Comparison of ENCODE assay signal across 6 cellular contexts in genomic region chr19:10336725-10337124, GRCh38. TPM values are rescaled to one million over a fixed set of nuclear protein-coding genes. Genes with fewer than 3 reads are reported as not detected.
DNase-seq lines count a peak whose midpoint lies in the region; ATAC-seq and TF ChIP-seq lines count a peak whose summit lies in the region.
"Not testable (repeated sequence)": the region's sequence is repeated elsewhere in the genome, so short reads cannot be mapped to it uniquely, and the experiment has no call there.

No MANE protein-coding gene starts in this region.

- not testable (repeated sequence) for H3K27me3 ChIP-seq in CD4-positive, alpha-beta T cell (ENCODE audit: control insufficient read depth, insufficient read depth, low read length); WERI-Rb-1 (ENCODE audit: insufficient read depth, low read depth, severe bottlenecking)

- H3K4me3 Mint-ChIP-seq in CD4-positive, alpha-beta T cell = peak overlapping the region; percentile 20
- H3K4me3 Mint-ChIP-seq in activated T-cell treated with anti-CD3 and anti-CD28 coated beads, Interleukin-2, amount 50 U/mL, for 72 hours = peak overlapping the region in 1 of 2 donors; percentile 22
- H3K4me3 Mint-ChIP-seq in activated naive CD4-positive, alpha-beta T cell treated with anti-CD3 and anti-CD28 coated beads for 36 hours = not testable (repeated sequence)
- H3K4me3 Mint-ChIP-seq in natural killer cell = peak overlapping the region; percentile 52

- H3K4me3 ChIP-seq in HEK293 (ENCODE audit: low read depth, low read length); WERI-Rb-1 (ENCODE audit: low read depth, low read length): not testable (repeated sequence)

- not testable (repeated sequence) for H3K36me3 ChIP-seq in HEK293 (ENCODE audit: control insufficient read depth in 2 of 2, insufficient read depth in 1 of 2, low read length in 2 of 2)
- H3K36me3 ChIP-seq in WERI-Rb-1 = peaks cover 20% of the 10 kb centered on the region

- CTCF ChIA-PET in CD4-positive, alpha-beta T cell (lab: Charles Lee); HEK293 (lab: Yijun Ruan, JAX): not testable (repeated sequence)
- CTCF ChIA-PET in activated naive CD4-positive, alpha-beta T cell treated with anti-CD3 and anti-CD28 coated beads for 36 hours (lab: Charles Lee) = interaction anchor here (0.6 kb wide), 1 partner anchor 1172 kb away, joined by 3 read pairs; no protein-coding TSS in a partner anchor

- DNase-seq in CD4-positive, alpha-beta T cell; activated T-cell treated with anti-CD3 and anti-CD28 coated beads, Interleukin-2, amount 50 U/mL, for 72 hours; activated naive CD4-positive, alpha-beta T cell treated with anti-CD3 and anti-CD28 coated beads for 36 hours; natural killer cell: not testable (repeated sequence)
- DNase-seq in WERI-Rb-1 = peak; percentile 74

- H3K27ac Mint-ChIP-seq in CD4-positive, alpha-beta T cell; natural killer cell: not testable (repeated sequence)
- peak overlapping the region; percentile 12 for H3K27ac Mint-ChIP-seq in activated T-cell treated with anti-CD3 and anti-CD28 coated beads, Interleukin-2, amount 50 U/mL, for 72 hours
- H3K27ac Mint-ChIP-seq in activated naive CD4-positive, alpha-beta T cell treated with anti-CD3 and anti-CD28 coated beads for 36 hours = peak overlapping the region; percentile 59

- H3K4me1 Mint-ChIP-seq in CD4-positive, alpha-beta T cell (ENCODE audit: low read depth) = peaks cover 43% of the 10 kb centered on the region
- peaks cover 69% of the 10 kb centered on the region for H3K4me1 Mint-ChIP-seq in activated T-cell treated with anti-CD3 and anti-CD28 coated beads, Interleukin-2, amount 50 U/mL, for 72 hours (ENCODE audit: low read depth)
- H3K4me1 Mint-ChIP-seq in activated naive CD4-positive, alpha-beta T cell treated with anti-CD3 and anti-CD28 coated beads for 36 hours (ENCODE audit: low read depth) = peaks cover 55% of the 10 kb centered on the region
- peaks cover 15 to 45% of the 10 kb centered on the region in 2 donors for H3K4me1 Mint-ChIP-seq in natural killer cell

- not testable (repeated sequence) for H3K4me1 ChIP-seq in HEK293 (ENCODE audit: control insufficient read depth, insufficient read depth, low read length)

- H3K36me3 Mint-ChIP-seq in CD4-positive, alpha-beta T cell (ENCODE audit: low read depth) = peaks cover 27% of the 10 kb centered on the region
- not testable (repeated sequence) for H3K36me3 Mint-ChIP-seq in activated T-cell treated with anti-CD3 and anti-CD28 coated beads, Interleukin-2, amount 50 U/mL, for 72 hours (ENCODE audit: insufficient read depth in 2 of 2); natural killer cell
- peaks cover 21% of the 10 kb centered on the region for H3K36me3 Mint-ChIP-seq in activated naive CD4-positive, alpha-beta T cell treated with anti-CD3 and anti-CD28 coated beads for 36 hours (ENCODE audit: low read depth)

- H3K27me3 Mint-ChIP-seq in CD4-positive, alpha-beta T cell; activated T-cell treated with anti-CD3 and anti-CD28 coated beads, Interleukin-2, amount 50 U/mL, for 72 hours (ENCODE audit: low read depth); activated naive CD4-positive, alpha-beta T cell treated with anti-CD3 and anti-CD28 coated beads for 36 hours (ENCODE audit: low read depth); natural killer cell (ENCODE audit: low read depth in 2 of 2): not testable (repeated sequence)

- not testable (repeated sequence) for TF ChIP-seq CTCF in CD4-positive, alpha-beta T cell (IDR thresholded peaks at IDR 0.05); HEK293 (tag by site-specific recombination; IDR thresholded peaks at IDR 0.05); WERI-Rb-1 (IDR thresholded peaks at IDR 0.05; ENCODE audit: low read depth, low read length); natural killer cell (IDR thresholded peaks at IDR 0.05)

- not testable (repeated sequence) for H3K27ac ChIP-seq in CD4-positive, alpha-beta T cell (ENCODE audit: low read depth, low read length); HEK293 (ENCODE audit: extremely low read depth, low read depth, low read length)
- H3K27ac ChIP-seq in WERI-Rb-1 = peak overlapping the region; percentile 65; the same call in 1 of the 2 replicates

- POLR2A ChIA-PET in CD4-positive, alpha-beta T cell (lab: Charles Lee) = not testable (repeated sequence)
- POLR2A ChIA-PET in HEK293 (lab: Yijun Ruan, JAX) = interaction anchor here (0.6 to 1.1 kb wide), 2 partner anchors 13 to 283 kb away, joined by 3 to 8 read pairs; no protein-coding TSS in a partner anchor

- H3K9me3 Mint-ChIP-seq in CD4-positive, alpha-beta T cell; activated T-cell treated with anti-CD3 and anti-CD28 coated beads, Interleukin-2, amount 50 U/mL, for 72 hours; activated naive CD4-positive, alpha-beta T cell treated with anti-CD3 and anti-CD28 coated beads for 36 hours; natural killer cell: not testable (repeated sequence)

- not testable (repeated sequence) for H3K9me3 ChIP-seq in CD4-positive, alpha-beta T cell (ENCODE audit: control insufficient read depth, low read length); HEK293 (ENCODE audit: control insufficient read depth, insufficient read depth, low read depth, low read length); WERI-Rb-1 (ENCODE audit: severe bottlenecking)

- intact Hi-C loops in CD4-positive, alpha-beta T cell (cut with DNase I, micrococcal nuclease); natural killer cell (cut with micrococcal nuclease): not testable (repeated sequence)
- intact Hi-C loops in activated naive CD4-positive, alpha-beta T cell treated with anti-CD3 and anti-CD28 coated beads for 36 hours (cut with micrococcal nuclease) = loop anchor here (10.0 kb wide), 3 partner anchors 142 to 628 kb away; partner anchors contain the start of genes ANGPTL6, DNMT1, PPAN and SMARCA4

- ATAC-seq in CD4-positive, alpha-beta T cell (ENCODE audit: poor library complexity); activated T-cell treated with anti-CD3 and anti-CD28 coated beads, Interleukin-2, amount 50 U/mL, for 72 hours (replicated peaks in 1 of 2); natural killer cell: not testable (repeated sequence)

TF ChIP-seq in HEK293, 187 proteins besides CTCF, POLR2A, EP300 and RAD21:
- TF ChIP-seq GLIS1 (tag by site-specific recombination; IDR thresholded peaks at IDR 0.05) = 0 out of 2 replicates have a peak, but pooled peaks have one; percentile 28
- TF ChIP-seq ZFHX2 (tag by site-specific recombination; conservative IDR thresholded peaks at IDR 0.05) = peak; percentile 26; the same call in 1 of the 2 replicates
- peak; percentile 56; the same call in 1 of the 2 replicates for TF ChIP-seq SP7 (tag by site-specific recombination; IDR thresholded peaks at IDR 0.05)

RNA-seq across cellular contexts. Expression of gene ICAM3, which starts 2.7 kb away (rescaled TPM):
- 100 to 1,000 TPM; 164 to 173 TPM for total RNA-seq in CD4-positive, alpha-beta T cell
- total RNA-seq in activated T-cell treated with anti-CD3 and anti-CD28 coated beads, Interleukin-2, amount 50 U/mL, for 72 hours = 100 to 1,000 TPM; 163 to 183 TPM
- 100 to 1,000 TPM; 109 to 114 TPM for total RNA-seq in activated naive CD4-positive, alpha-beta T cell treated with anti-CD3 and anti-CD28 coated beads for 36 hours
- total RNA-seq in natural killer cell = 100 to 1,000 TPM; 189 to 224 (median 199) TPM

RNA-seq across cellular contexts. Expression of gene RAVER1, which starts 3.4 kb away (rescaled TPM):
- total RNA-seq in CD4-positive, alpha-beta T cell = 10 to 100 TPM; 20.5 to 21.3 TPM
- total RNA-seq in activated T-cell treated with anti-CD3 and anti-CD28 coated beads, Interleukin-2, amount 50 U/mL, for 72 hours = 10 to 100 TPM; 60.2 to 68.3 TPM
- total RNA-seq in activated naive CD4-positive, alpha-beta T cell treated with anti-CD3 and anti-CD28 coated beads for 36 hours = 10 to 100 TPM; 63.0 to 69.0 TPM
- total RNA-seq in natural killer cell = 10 to 100 TPM; 42.5 to 64.3 (median 55.9) TPM

RNA-seq across cellular contexts. Expression of gene FDX2, which starts 20.9 kb away (rescaled TPM):
- total RNA-seq in CD4-positive, alpha-beta T cell = 1 to 10 TPM; 1.2 to 1.9 TPM
- 10 to 100 TPM; 13.0 to 16.3 TPM for total RNA-seq in activated T-cell treated with anti-CD3 and anti-CD28 coated beads, Interleukin-2, amount 50 U/mL, for 72 hours
- 1 to 10 TPM; 9.5 to 9.7 TPM for total RNA-seq in activated naive CD4-positive, alpha-beta T cell treated with anti-CD3 and anti-CD28 coated beads for 36 hours
- 1 to 10 TPM; 1.7 to 4.1 (median 4.0) TPM for total RNA-seq in natural killer cell

RNA-seq across cellular contexts. Expression of gene ZGLP1, which starts 27.1 kb away (rescaled TPM):
- 1 to 10 TPM; 1.6 to 2.6 TPM for total RNA-seq in CD4-positive, alpha-beta T cell
- total RNA-seq in activated T-cell treated with anti-CD3 and anti-CD28 coated beads, Interleukin-2, amount 50 U/mL, for 72 hours = 1 to 10 TPM; 5.9 TPM
- 1 to 10 TPM in 1 of 2 experiments, under 1 TPM in 1; 0.86 to 1.1 TPM for total RNA-seq in activated naive CD4-positive, alpha-beta T cell treated with anti-CD3 and anti-CD28 coated beads for 36 hours
- 1 to 10 TPM; 1.4 to 2.2 (median 1.9) TPM for total RNA-seq in natural killer cell

RNA-seq across cellular contexts. Expression of gene TYK2, which starts 43.6 kb away (rescaled TPM):
- 100 to 1,000 TPM; 229 to 253 TPM for total RNA-seq in CD4-positive, alpha-beta T cell
- 100 to 1,000 TPM; 174 to 222 TPM for total RNA-seq in activated T-cell treated with anti-CD3 and anti-CD28 coated beads, Interleukin-2, amount 50 U/mL, for 72 hours
- 100 to 1,000 TPM; 175 to 190 TPM for total RNA-seq in activated naive CD4-positive, alpha-beta T cell treated with anti-CD3 and anti-CD28 coated beads for 36 hours
- 100 to 1,000 TPM; 401 to 469 (median 454) TPM for total RNA-seq in natural killer cell
